ENCODE assay signal across 1 cellular context in the genomic region with DNA sequence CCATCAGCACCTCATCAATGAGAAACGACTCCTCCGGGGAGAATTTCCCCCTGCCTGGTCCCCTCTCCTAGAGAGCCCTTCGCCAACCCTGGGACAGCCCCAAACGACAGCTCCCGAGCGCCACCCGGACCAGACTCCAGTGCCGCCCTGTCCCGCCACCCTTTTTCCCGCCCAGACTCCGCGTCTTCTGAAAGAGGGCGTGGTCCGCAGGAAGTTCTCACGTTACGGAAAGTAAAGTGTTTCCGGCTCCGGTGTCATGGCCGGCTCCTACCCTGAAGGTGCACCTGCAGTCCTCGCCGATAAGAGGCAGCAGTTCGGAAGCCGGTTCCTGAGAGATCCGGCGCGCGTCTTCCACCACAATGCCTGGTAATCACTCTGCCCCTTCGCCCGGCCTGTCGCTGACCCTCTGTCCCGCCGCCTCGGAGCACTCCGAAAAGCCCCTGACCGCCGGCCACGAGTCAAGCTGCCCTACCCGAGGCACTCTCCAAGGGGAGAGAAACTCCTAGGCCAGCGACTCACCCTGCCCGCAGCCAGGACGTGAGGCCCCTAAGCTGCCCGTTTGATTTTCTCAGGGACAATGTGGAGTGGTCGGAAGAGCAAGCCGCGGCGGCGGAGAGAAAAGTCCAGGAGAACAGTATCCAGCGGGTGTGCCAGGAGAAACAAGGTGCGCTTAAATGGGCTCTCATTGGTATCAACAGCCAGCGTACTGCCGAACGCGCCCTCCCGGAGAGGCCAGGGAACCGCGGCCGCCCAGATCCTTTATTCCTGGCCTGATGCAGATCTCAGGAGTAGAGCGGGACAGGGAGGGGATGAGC.
TF ChIP-seq lines count a peak whose summit lies in the region.
"Not testable (repeated sequence)": the region's sequence is repeated elsewhere in the genome, so short reads cannot be mapped to it uniquely, and the experiment has no call there.

A gene with protein sequence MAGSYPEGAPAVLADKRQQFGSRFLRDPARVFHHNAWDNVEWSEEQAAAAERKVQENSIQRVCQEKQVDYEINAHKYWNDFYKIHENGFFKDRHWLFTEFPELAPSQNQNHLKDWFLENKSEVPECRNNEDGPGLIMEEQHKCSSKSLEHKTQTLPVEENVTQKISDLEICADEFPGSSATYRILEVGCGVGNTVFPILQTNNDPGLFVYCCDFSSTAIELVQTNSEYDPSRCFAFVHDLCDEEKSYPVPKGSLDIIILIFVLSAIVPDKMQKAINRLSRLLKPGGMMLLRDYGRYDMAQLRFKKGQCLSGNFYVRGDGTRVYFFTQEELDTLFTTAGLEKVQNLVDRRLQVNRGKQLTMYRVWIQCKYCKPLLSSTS (plus strand): TSS at position 251 of the 815 bp plus-strand sequence. CDS start 6 bp downstream, at position 257.

TF ChIP-seq in K562, 482 proteins besides CTCF, POLR2A, EP300 and RAD21 (continued from another document and continues in another):
- TF ChIP-seq, protein P1, sequence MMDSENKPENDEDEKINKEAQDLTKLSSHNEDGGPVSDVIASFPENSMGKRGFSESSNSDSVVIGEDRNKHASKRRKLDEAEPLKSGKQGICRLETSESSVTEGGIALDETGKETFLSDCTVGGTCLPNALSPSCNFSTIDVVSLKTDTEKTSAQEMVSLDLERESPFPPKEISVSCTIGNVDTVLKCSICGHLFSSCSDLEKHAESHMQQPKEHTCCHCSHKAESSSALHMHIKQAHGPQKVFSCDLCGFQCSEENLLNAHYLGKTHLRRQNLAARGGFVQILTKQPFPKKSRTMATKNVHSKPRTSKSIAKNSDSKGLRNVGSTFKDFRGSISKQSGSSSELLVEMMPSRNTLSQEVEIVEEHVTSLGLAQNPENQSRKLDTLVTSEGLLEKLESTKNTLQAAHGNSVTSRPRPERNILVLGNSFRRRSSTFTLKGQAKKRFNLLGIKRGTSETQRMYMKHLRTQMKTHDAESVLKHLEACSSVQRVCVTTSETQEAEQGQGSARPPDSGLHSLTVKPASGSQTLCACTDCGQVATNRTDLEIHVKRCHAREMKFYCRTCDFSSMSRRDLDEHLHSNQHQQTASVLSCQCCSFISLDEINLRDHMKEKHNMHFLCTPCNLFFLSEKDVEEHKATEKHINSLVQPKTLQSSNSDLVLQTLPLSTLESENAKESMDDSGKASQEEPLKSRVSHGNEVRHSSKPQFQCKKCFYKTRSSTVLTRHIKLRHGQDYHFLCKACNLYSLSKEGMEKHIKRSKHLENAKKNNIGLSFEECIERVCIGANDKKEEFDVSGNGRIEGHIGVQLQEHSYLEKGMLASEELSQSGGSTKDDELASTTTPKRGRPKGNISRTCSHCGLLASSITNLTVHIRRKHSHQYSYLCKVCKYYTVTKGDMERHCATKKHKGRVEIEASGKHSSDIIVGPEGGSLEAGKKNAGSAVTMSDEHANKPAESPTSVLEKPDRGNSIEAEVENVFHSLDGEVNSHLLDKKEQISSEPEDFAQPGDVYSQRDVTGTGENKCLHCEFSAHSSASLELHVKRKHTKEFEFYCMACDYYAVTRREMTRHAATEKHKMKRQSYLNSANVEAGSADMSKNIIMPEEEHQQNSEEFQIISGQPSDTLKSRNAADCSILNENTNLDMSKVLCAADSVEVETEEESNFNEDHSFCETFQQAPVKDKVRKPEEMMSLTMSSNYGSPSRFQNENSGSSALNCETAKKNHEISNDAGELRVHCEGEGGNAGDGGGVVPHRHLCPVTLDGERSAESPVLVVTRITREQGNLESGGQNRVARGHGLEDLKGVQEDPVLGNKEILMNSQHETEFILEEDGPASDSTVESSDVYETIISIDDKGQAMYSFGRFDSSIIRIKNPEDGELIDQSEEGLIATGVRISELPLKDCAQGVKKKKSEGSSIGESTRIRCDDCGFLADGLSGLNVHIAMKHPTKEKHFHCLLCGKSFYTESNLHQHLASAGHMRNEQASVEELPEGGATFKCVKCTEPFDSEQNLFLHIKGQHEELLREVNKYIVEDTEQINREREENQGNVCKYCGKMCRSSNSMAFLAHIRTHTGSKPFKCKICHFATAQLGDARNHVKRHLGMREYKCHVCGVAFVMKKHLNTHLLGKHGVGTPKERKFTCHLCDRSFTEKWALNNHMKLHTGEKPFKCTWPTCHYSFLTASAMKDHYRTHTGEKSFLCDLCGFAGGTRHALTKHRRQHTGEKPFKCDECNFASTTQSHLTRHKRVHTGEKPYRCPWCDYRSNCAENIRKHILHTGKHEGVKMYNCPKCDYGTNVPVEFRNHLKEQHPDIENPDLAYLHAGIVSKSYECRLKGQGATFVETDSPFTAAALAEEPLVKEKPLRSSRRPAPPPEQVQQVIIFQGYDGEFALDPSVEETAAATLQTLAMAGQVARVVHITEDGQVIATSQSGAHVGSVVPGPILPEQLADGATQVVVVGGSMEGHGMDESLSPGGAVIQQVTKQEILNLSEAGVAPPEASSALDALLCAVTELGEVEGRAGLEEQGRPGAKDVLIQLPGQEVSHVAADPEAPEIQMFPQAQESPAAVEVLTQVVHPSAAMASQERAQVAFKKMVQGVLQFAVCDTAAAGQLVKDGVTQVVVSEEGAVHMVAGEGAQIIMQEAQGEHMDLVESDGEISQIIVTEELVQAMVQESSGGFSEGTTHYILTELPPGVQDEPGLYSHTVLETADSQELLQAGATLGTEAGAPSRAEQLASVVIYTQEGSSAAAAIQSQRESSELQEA (IDR thresholded peaks at IDR 0.05; ENCODE audit: low read depth) = peak; percentile 72
- TF ChIP-seq ETV5 (CRISPR knock-in tag; IDR thresholded peaks at IDR 0.05; ENCODE audit: low read depth) (peak; percentile 81), LCOR (CRISPR knock-in tag; IDR thresholded peaks at IDR 0.05) (peak; percentile 94), CREB1 (IDR thresholded peaks at IDR 0.05) (0 out of 2 replicates have a peak, but pooled peaks have one; percentile 20), NR2C1 (IDR thresholded peaks at IDR 0.05) (peak; percentile 71), NR2C1 (tag; IDR thresholded peaks at IDR 0.05) (peak; percentile 80), ATF1 (tag; IDR thresholded peaks at IDR 0.05) (peak; percentile 72), YY1 (IDR thresholded peaks at IDR 0.05; ENCODE audit: borderline replicate concordance in 1 of 3, control insufficient read depth in 1 of 3, extremely low read depth in 1 of 3, insufficient read depth in 3 of 3, insufficient read length in 1 of 3, insufficient replicate concordance in 2 of 3, low read depth in 1 of 3, low read length in 2 of 3) (peak; percentile 82 to 96 (median 94)), CTBP1 (IDR thresholded peaks at IDR 0.05; ENCODE audit: borderline replicate concordance) (peak; percentile 71; the same call in 1 of the 2 replicates), RB1 (IDR thresholded peaks at IDR 0.05; ENCODE audit: low read depth) (peak; percentile 98), NFRKB (IDR thresholded peaks at IDR 0.05; ENCODE audit: low read depth) (peak; percentile 71; the same call in 1 of the 2 replicates), ZNF511 (CRISPR knock-in tag; IDR thresholded peaks at IDR 0.05) (peak; percentile 76; the same call in 1 of the 2 replicates), KLF1 (tag; IDR thresholded peaks at IDR 0.05) (peak; percentile 96), CBX5 (IDR thresholded peaks at IDR 0.05; ENCODE audit: borderline replicate concordance, low read depth) (peak; percentile 38; the same call in 1 of the 2 replicates), KLF16 (IDR thresholded peaks at IDR 0.05) (peak; percentile 40; the same call in 1 of the 2 replicates), SUPT5H (IDR thresholded peaks at IDR 0.05) (peak; percentile 80), ZNF395 (CRISPR knock-in tag; IDR thresholded peaks at IDR 0.05) (peak; percentile 75), SMC3 (conservative IDR thresholded peaks at IDR 0.05; ENCODE audit: insufficient read depth, low read depth, low read length) (0 out of 2 replicates have a peak, but pooled peaks have one; percentile 17), ZNF766 (CRISPR knock-in tag; conservative IDR thresholded peaks at IDR 0.05) (peak; percentile 58; the same call in 1 of the 2 replicates), CBX3 (IDR thresholded peaks at IDR 0.05; ENCODE audit: borderline replicate concordance in 1 of 2, low read length in 2 of 2) (peak in 1 of 2 experiments; percentile 88; a peak in 2 of 3 replicates), PKNOX1 (IDR thresholded peaks at IDR 0.05) (peak; percentile 37; the same call in 1 of the 2 replicates), SMAD4 (CRISPR knock-in tag; conservative IDR thresholded peaks at IDR 0.05) (peak; percentile 88), RBBP5 (IDR thresholded peaks at IDR 0.05; ENCODE audit: borderline replicate concordance, insufficient read depth, low read length, poor library complexity, severe bottlenecking) (peak; percentile 85), SAP30 (IDR thresholded peaks at IDR 0.05; ENCODE audit: borderline replicate concordance, insufficient read depth, low read depth, low read length, poor library complexity, severe bottlenecking) (peak; percentile 61), RNF2 (IDR thresholded peaks at IDR 0.05) (peak; percentile 21; the same call in 1 of the 2 replicates), TARDBP (IDR thresholded peaks at IDR 0.05) (0 out of 2 replicates have a peak, but pooled peaks have one; percentile 44), BHLHE40 (IDR thresholded peaks at IDR 0.05; ENCODE audit: low read length) (peak; percentile 60), ZHX1 (conservative IDR thresholded peaks at IDR 0.05; ENCODE audit: low read length) (peak; percentile 51; the same call in 1 of the 2 replicates), E2F3 (CRISPR knock-in tag; IDR thresholded peaks at IDR 0.05) (peak; percentile 97), EHMT2 (IDR thresholded peaks at IDR 0.05) (peak; percentile 93), RBFOX2 (IDR thresholded peaks at IDR 0.05; ENCODE audit: low read depth, low read length) (peak; percentile 90), VEZF1 (CRISPR knock-in tag; IDR thresholded peaks at IDR 0.05) (0 out of 2 replicates have a peak, but pooled peaks have one; percentile 23)
- not testable (repeated sequence) for TF ChIP-seq CREB1, ATF1 (CRISPR knock-in tag; IDR thresholded peaks at IDR 0.05)
- TF ChIP-seq, protein P2, sequence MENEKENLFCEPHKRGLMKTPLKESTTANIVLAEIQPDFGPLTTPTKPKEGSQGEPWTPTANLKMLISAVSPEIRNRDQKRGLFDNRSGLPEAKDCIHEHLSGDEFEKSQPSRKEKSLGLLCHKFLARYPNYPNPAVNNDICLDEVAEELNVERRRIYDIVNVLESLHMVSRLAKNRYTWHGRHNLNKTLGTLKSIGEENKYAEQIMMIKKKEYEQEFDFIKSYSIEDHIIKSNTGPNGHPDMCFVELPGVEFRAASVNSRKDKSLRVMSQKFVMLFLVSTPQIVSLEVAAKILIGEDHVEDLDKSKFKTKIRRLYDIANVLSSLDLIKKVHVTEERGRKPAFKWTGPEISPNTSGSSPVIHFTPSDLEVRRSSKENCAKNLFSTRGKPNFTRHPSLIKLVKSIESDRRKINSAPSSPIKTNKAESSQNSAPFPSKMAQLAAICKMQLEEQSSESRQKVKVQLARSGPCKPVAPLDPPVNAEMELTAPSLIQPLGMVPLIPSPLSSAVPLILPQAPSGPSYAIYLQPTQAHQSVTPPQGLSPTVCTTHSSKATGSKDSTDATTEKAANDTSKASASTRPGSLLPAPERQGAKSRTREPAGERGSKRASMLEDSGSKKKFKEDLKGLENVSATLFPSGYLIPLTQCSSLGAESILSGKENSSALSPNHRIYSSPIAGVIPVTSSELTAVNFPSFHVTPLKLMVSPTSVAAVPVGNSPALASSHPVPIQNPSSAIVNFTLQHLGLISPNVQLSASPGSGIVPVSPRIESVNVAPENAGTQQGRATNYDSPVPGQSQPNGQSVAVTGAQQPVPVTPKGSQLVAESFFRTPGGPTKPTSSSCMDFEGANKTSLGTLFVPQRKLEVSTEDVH (IDR thresholded peaks at IDR 0.05; ENCODE audit: low read depth, partially characterized antibody) = peak; percentile 98
